21 cellular contexts compared by ENCODE assay signal in genomic region chr2:181777654-181778053, GRCh38.
"Had no signal": no experiment of that assay in that cellular context is flagged by ENCODE, and none has a peak within 500 bp of the region (broad histone marks: within the 10 kb centered on the region; RNA-seq: fewer than 3 reads in every experiment).

No MANE protein-coding gene starts in this region.

- H3K36me3 Mint-ChIP-seq: activated naive CD8-positive, alpha-beta T cell treated with anti-CD3 and anti-CD28 coated beads for 36 hours; naive thymus-derived CD8-positive, alpha-beta T cell; neural progenitor cell; stimulated activated memory B cell treated with anti-CD40 and anti-IgM and Interleukin-4, amounts not matched to agents 10 μg/mL and 1 μg/mL and 100 μg/mL, for 72 hours; WTC11 had no signal

- H3K9ac ChIP-seq: neural progenitor cell had no signal

- H3K9me3 Mint-ChIP-seq: activated naive CD8-positive, alpha-beta T cell treated with anti-CD3 and anti-CD28 coated beads for 36 hours; activated T-cell treated with anti-CD3 and anti-CD28 coated beads, Interleukin-2, amount 50 U/mL, for 4 hours; naive thymus-derived CD8-positive, alpha-beta T cell; stimulated activated memory B cell treated with anti-CD40 and anti-IgM and Interleukin-4, amounts not matched to agents 10 μg/mL and 1 μg/mL and 100 μg/mL, for 72 hours had no signal

- H3K4me3 Mint-ChIP-seq: activated naive CD8-positive, alpha-beta T cell treated with anti-CD3 and anti-CD28 coated beads for 36 hours; activated T-cell treated with anti-CD3 and anti-CD28 coated beads, Interleukin-2, amount 50 U/mL, for 4 hours; naive thymus-derived CD8-positive, alpha-beta T cell; neural progenitor cell; stimulated activated memory B cell treated with anti-CD40 and anti-IgM and Interleukin-4, amounts not matched to agents 10 μg/mL and 1 μg/mL and 100 μg/mL, for 72 hours; WTC11 had no signal

- H3K27ac ChIP-seq: heart right ventricle, left lung, neural progenitor cell, stomach, suprapubic skin had no signal

- H3K36me3 ChIP-seq: heart right ventricle, left lung, neural progenitor cell, stomach, suprapubic skin, tibial nerve had no signal

- H3K4me3 ChIP-seq: heart right ventricle, left lung, lung, neural progenitor cell, stomach, suprapubic skin, tibial nerve had no signal

- H3K9me3 ChIP-seq: heart right ventricle, left lung, stomach, suprapubic skin, tibial nerve had no signal

- H2AFZ ChIP-seq: neural progenitor cell had no signal

- H3K27me3 Mint-ChIP-seq: activated naive CD8-positive, alpha-beta T cell treated with anti-CD3 and anti-CD28 coated beads for 36 hours; stimulated activated memory B cell treated with anti-CD40 and anti-IgM and Interleukin-4, amounts not matched to agents 10 μg/mL and 1 μg/mL and 100 μg/mL, for 72 hours had no signal

- ATAC-seq: activated T-cell treated with anti-CD3 and anti-CD28 coated beads, Interleukin-2, amount 50 U/mL, for 4 hours; heart right ventricle; left lung; naive thymus-derived CD8-positive, alpha-beta T cell; sciatic nerve; stimulated activated memory B cell treated with anti-CD40 and anti-IgM and Interleukin-4, amounts not matched to agents 10 μg/mL and 1 μg/mL and 100 μg/mL, for 72 hours; WTC11 had no signal

- H3K27ac Mint-ChIP-seq: activated naive CD8-positive, alpha-beta T cell treated with anti-CD3 and anti-CD28 coated beads for 36 hours; naive thymus-derived CD8-positive, alpha-beta T cell; neural progenitor cell; stimulated activated memory B cell treated with anti-CD40 and anti-IgM and Interleukin-4, amounts not matched to agents 10 μg/mL and 1 μg/mL and 100 μg/mL, for 72 hours; WTC11 had no signal

- H3K4me2 ChIP-seq: neural progenitor cell had no signal

- H3K4me1 Mint-ChIP-seq: activated naive CD8-positive, alpha-beta T cell treated with anti-CD3 and anti-CD28 coated beads for 36 hours had no signal

- H3K27me3 ChIP-seq: heart right ventricle, left lung, neural progenitor cell, stomach, suprapubic skin, tibial nerve had no signal

- FAIRE-seq: small intestine had no signal

- DNase-seq: activated CD8-positive, alpha-beta memory T cell treated with anti-CD3 and anti-CD28 coated beads for 24 hours; activated CD8-positive, alpha-beta memory T cell treated with anti-CD3 and anti-CD28 coated beads, Interleukin-2, amount 50 U/mL, for 48 hours; activated naive CD4-positive, alpha-beta T cell treated with Interleukin-2 at 50 U/mL for 16 hours; activated naive CD8-positive, alpha-beta T cell treated with anti-CD3 and anti-CD28 coated beads for 36 hours; activated T-cell treated with anti-CD3 and anti-CD28 coated beads, Interleukin-2, amount 50 U/mL, for 4 hours; erythroblast; foreskin fibroblast; heart right ventricle; left lung; naive thymus-derived CD8-positive, alpha-beta T cell; small intestine; stimulated activated CD4-positive, alpha-beta T cell treated with anti-CD3 and anti-CD28 coated beads, Interleukin-15, amount 100 ng/mL, for 24 hours; stomach; T-helper 9 cell had no signal
